In genomic region chr10:102705531-102705930, GRCh38 we compare ENCODE assay signal across 1 cellular context.
TF ChIP-seq lines count a peak whose summit lies in the region.

No MANE protein-coding gene starts in this region.

TF ChIP-seq in GM12878, 131 proteins besides CTCF, POLR2A, EP300 and RAD21:
- TF ChIP-seq HDGF (IDR thresholded peaks at IDR 0.05) = no peak
- no peak for TF ChIP-seq PKNOX1 (IDR thresholded peaks at IDR 0.05)
- TF ChIP-seq ZBTB4 (CRISPR knock-in tag; IDR thresholded peaks at IDR 0.05) = no peak
- no peak for TF ChIP-seq BMI1 (IDR thresholded peaks at IDR 0.05; ENCODE audit: borderline replicate concordance)
- TF ChIP-seq PAX5 (IDR thresholded peaks at IDR 0.05; ENCODE audit: borderline replicate concordance, low read depth, low read length) = no peak
- no peak for TF ChIP-seq TCF12 (IDR thresholded peaks at IDR 0.05; ENCODE audit: low read depth, low read length)
